2 cellular contexts compared by ENCODE assay signal in the genomic region with DNA sequence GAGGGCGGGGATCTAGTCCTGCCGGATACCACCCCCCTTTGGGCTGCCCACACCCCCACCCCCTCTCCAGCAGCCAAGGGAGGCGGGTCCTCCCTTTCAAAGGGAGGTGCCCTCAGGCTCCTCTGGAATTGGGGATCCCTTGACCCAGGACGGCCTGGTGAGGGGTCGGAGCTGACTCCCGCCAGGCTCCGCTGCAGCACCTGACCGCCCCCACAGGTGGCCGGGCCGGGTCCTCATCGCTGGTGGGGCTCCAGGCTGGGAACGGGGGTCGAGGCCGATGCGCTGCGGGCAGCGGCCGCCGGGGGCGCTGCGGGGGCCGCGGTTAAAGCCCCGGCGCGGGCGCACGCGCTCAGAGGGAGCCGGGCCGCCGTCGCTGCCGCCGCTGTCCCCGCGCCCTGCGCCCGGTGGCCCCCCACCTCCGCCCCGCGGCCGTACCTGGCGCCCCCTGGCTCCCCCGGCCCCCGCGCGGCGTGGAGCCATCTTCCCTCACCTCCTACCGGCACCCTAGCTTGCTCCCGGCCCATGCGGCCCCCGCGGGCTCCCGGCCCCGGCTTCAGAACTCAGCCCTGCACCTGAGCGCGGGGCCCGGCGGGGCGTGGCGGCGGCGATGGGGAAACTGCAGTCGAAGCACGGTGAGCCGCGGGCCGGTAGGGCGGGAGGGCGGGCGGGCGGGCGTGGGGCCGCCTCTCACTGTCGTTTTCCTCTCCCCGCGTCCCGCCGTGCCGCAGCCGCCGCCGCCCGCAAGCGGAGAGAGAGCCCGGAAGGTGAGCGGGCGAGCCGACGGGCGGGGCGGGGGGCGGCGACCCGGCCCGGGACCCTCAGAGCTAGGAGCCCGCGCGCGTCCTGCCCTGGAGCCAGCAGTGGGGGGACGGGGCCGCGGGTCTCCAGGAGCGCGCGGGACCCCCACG.
TF ChIP-seq lines count a peak whose summit lies in the region.

A gene with protein sequence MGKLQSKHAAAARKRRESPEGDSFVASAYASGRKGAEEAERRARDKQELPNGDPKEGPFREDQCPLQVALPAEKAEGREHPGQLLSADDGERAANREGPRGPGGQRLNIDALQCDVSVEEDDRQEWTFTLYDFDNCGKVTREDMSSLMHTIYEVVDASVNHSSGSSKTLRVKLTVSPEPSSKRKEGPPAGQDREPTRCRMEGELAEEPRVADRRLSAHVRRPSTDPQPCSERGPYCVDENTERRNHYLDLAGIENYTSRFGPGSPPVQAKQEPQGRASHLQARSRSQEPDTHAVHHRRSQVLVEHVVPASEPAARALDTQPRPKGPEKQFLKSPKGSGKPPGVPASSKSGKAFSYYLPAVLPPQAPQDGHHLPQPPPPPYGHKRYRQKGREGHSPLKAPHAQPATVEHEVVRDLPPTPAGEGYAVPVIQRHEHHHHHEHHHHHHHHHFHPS (plus strand): TSS at position 352 of the 908 bp plus-strand sequence. CDS start 256 bp downstream, at position 608.

TF ChIP-seq in HEK293T, 16 proteins besides CTCF, POLR2A, EP300 and RAD21:
- TF ChIP-seq FOXM1 (IDR thresholded peaks at IDR 0.05; ENCODE audit: borderline replicate concordance) (0 out of 2 replicates have a peak, but pooled peaks have one; percentile 49), FOXA1 (IDR thresholded peaks at IDR 0.05) (no peak)
TF ChIP-seq in HEK293T: peak in this region for 1.

TF ChIP-seq in HepG2, 621 proteins besides CTCF, POLR2A, EP300 and RAD21:
- no peak for TF ChIP-seq NONO (IDR thresholded peaks at IDR 0.05)
- TF ChIP-seq NONO (CRISPR knock-in tag; conservative IDR thresholded peaks at IDR 0.05) = 0 out of 2 replicates have a peak, but pooled peaks have one; percentile 19
- 0 out of 2 replicates have a peak, but pooled peaks have one; percentile 10 for TF ChIP-seq GABPB1 (CRISPR knock-in tag; IDR thresholded peaks at IDR 0.05)
- TF ChIP-seq MAF1 (CRISPR knock-in tag; IDR thresholded peaks at IDR 0.05; ENCODE audit: borderline replicate concordance) = no peak
- peak; percentile 7 for TF ChIP-seq HOXA3 (CRISPR knock-in tag; IDR thresholded peaks at IDR 0.05)
- TF ChIP-seq, protein P1, sequence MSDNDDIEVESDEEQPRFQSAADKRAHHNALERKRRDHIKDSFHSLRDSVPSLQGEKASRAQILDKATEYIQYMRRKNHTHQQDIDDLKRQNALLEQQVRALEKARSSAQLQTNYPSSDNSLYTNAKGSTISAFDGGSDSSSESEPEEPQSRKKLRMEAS (IDR thresholded peaks at IDR 0.05) = peak; percentile 46; the same call in 1 of the 2 replicates
- TF ChIP-seq ZNF777 (CRISPR knock-in tag; IDR thresholded peaks at IDR 0.05) = peak; percentile 25; the same call in 1 of the 2 replicates
- peak; percentile 17; the same call in 1 of the 2 replicates for TF ChIP-seq SALL1 (CRISPR knock-in tag; IDR thresholded peaks at IDR 0.05)
- TF ChIP-seq XRCC5 (optimal IDR thresholded peaks at IDR 0.05; ENCODE audit: low read length) = peak; percentile 28
- no peak for TF ChIP-seq PHF5A (CRISPR knock-in tag; IDR thresholded peaks at IDR 0.05; ENCODE audit: low read depth, unreplicated experiment)
- TF ChIP-seq, protein P2, sequence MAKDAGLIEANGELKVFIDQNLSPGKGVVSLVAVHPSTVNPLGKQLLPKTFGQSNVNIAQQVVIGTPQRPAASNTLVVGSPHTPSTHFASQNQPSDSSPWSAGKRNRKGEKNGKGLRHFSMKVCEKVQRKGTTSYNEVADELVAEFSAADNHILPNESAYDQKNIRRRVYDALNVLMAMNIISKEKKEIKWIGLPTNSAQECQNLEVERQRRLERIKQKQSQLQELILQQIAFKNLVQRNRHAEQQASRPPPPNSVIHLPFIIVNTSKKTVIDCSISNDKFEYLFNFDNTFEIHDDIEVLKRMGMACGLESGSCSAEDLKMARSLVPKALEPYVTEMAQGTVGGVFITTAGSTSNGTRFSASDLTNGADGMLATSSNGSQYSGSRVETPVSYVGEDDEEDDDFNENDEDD (CRISPR knock-in tag; IDR thresholded peaks at IDR 0.05; ENCODE audit: borderline replicate concordance) = peak; percentile 25; the same call in 1 of the 2 replicates
- TF ChIP-seq ZNF652 (CRISPR knock-in tag; IDR thresholded peaks at IDR 0.05; ENCODE audit: borderline replicate concordance, low read depth) = no peak
